ENCODE assay signal across 1 cellular context in the genomic region with DNA sequence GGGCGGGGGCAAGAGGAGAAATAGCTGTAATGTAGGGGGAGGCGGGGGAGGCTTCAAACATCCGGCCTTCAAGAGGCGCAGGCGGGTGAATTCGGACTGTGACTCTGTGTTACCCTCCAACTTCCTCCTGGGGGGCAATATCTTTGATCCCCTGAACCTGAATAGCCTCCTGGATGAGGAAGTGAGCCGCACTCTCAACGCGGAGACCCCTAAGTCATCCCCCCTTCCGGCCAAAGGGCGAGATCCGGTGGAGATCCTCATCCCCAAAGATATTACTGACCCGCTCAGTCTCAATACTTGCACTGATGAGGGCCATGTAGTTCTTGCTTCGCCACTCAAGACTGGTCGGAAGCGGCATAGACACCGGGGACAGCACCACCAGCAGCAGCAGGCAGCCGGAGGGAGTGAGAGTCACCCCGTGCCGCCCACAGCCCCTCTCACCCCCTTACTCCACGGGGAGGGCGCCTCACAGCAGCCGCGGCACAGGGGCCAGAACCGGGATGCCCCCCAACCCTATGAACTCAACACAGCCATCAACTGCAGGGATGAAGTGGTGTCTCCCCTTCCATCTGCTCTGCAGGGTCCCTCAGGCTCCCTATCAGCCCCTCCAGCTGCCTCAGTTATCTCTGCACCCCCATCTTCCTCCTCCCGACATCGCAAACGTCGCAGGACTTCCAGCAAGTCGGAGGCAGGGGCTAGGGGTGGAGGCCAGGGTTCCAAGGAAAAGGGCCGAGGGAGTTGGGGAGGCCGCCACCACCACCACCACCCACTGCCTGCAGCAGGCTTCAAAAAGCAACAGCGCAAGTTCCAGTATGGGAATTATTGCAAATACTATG.
TF ChIP-seq lines count a peak whose summit lies in the region.

No MANE protein-coding gene starts in this region.

TF ChIP-seq in IMR-90, 13 proteins besides CTCF, POLR2A, EP300 and RAD21:
- TF ChIP-seq CHD1 (IDR thresholded peaks at IDR 0.05; ENCODE audit: low read depth, low read length) (no peak), CEBPB (IDR thresholded peaks at IDR 0.05; ENCODE audit: low read depth, low read length) (no peak), FOS (IDR thresholded peaks at IDR 0.05; ENCODE audit: low read depth, low read length) (no peak), NFE2L2 (IDR thresholded peaks at IDR 0.05; ENCODE audit: low read depth, low read length) (no peak), MXI1 (IDR thresholded peaks at IDR 0.05; ENCODE audit: borderline replicate concordance, low read depth, low read length) (no peak), RFX5 (IDR thresholded peaks at IDR 0.05; ENCODE audit: low read depth, low read length) (no peak), MAFK (IDR thresholded peaks at IDR 0.05; ENCODE audit: low read depth, low read length) (no peak), MAZ (IDR thresholded peaks at IDR 0.05; ENCODE audit: borderline replicate concordance, low read depth, low read length) (no peak), RCOR1 (IDR thresholded peaks at IDR 0.05; ENCODE audit: insufficient replicate concordance, low read length) (no peak), SMC3 (IDR thresholded peaks at IDR 0.05; ENCODE audit: low read depth, low read length) (no peak), BHLHE40 (IDR thresholded peaks at IDR 0.05; ENCODE audit: low read depth, low read length) (no peak)
- TF ChIP-seq, protein P1, sequence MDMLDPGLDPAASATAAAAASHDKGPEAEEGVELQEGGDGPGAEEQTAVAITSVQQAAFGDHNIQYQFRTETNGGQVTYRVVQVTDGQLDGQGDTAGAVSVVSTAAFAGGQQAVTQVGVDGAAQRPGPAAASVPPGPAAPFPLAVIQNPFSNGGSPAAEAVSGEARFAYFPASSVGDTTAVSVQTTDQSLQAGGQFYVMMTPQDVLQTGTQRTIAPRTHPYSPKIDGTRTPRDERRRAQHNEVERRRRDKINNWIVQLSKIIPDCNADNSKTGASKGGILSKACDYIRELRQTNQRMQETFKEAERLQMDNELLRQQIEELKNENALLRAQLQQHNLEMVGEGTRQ (IDR thresholded peaks at IDR 0.05; ENCODE audit: low read depth, low read length), result no peak
- TF ChIP-seq, protein P2, sequence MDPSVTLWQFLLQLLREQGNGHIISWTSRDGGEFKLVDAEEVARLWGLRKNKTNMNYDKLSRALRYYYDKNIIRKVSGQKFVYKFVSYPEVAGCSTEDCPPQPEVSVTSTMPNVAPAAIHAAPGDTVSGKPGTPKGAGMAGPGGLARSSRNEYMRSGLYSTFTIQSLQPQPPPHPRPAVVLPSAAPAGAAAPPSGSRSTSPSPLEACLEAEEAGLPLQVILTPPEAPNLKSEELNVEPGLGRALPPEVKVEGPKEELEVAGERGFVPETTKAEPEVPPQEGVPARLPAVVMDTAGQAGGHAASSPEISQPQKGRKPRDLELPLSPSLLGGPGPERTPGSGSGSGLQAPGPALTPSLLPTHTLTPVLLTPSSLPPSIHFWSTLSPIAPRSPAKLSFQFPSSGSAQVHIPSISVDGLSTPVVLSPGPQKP (IDR thresholded peaks at IDR 0.05; ENCODE audit: borderline replicate concordance, low read depth, low read length), result no peak
